ENCODE assay signal across 15 cellular contexts in the genomic region with DNA sequence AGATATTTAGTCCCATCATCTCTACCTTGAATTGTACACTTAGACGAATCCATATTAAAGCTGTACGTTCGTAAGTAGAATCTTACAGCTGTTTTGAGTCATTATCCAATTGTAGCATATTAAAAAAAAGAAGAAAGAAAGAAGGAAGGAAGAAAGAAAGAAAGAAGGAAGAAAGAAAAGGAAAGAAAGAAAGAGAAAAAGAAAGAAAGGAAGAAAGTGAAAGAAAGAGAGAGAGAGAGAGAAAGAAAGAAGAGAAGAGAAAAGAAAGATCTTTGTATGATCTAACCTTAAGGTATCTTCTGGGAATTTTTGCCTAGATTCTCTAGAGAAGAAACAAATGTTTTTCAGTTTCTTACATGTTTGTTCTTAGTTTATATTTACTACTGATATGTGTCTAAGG. TPM values are rescaled to one million over a fixed set of nuclear protein-coding genes. Genes with fewer than 3 reads are reported as not detected.
DNase-seq lines count a peak whose midpoint lies in the region; ATAC-seq and TF ChIP-seq lines count a peak whose summit lies in the region.
"Had no signal": no experiment of that assay in that cellular context is flagged by ENCODE, and none has a peak within 500 bp of the region (broad histone marks: within the 10 kb centered on the region; RNA-seq: fewer than 3 reads in every experiment).

No MANE protein-coding gene starts in this region.

- CTCF ChIA-PET in AG04449 (lab: Yijun Ruan, JAX): interaction anchor here (1.0 to 6.7 kb wide), 11 partner anchors 10 to 202 kb away, joined by 3 to 100 read pairs (median 10); a partner anchor contains a TSS

- H3K4me1 ChIP-seq in sigmoid colon: peaks cover 0 to 34% (median 7%) of the 10 kb centered on the region in 4 donors

- H3K4me3 ChIP-seq in AG04449 (ENCODE audit: low read depth, low read length) (peak overlapping the region; percentile 62), SK-N-MC (peak overlapping the region; percentile 79), fibroblast of pulmonary artery (replicated peaks; ENCODE audit: low read depth, low read length) (peak overlapping the region; percentile 72), sigmoid colon (peak overlapping the region; percentile 18 to 40 (median 37))
- H3K4me3 ChIP-seq: SJCRH30 had no signal

- H3K9ac ChIP-seq in SK-N-MC (ENCODE audit: insufficient read length): peak overlapping the region; percentile 79

- no peak for ATAC-seq in GM19467 (IDR thresholded peaks at IDR 0.05; ENCODE audit: unreplicated experiment)
- ATAC-seq in HG02870 (IDR thresholded peaks at IDR 0.05; ENCODE audit: unreplicated experiment): no peak
- no peak for ATAC-seq in GM18909 (IDR thresholded peaks at IDR 0.05; ENCODE audit: poor library complexity, unreplicated experiment)

- no peak for TF ChIP-seq POLR2A in sigmoid colon (IDR thresholded peaks at IDR 0.05)

- H3K9me3 ChIP-seq in SK-N-MC (ENCODE audit: low read depth, low read length) (no peaks in the 10 kb centered on the region), sigmoid colon (no peaks in the 10 kb centered on the region)
- H3K9me3 ChIP-seq: SJCRH30, spleen had no signal

- TF ChIP-seq EP300 in sigmoid colon (IDR thresholded peaks at IDR 0.05): no peak

- DNase-seq in AG04449 (ENCODE audit: low read depth, low spot score): no peak
- DNase-seq in SK-N-MC (ENCODE audit: low read depth, low spot score): no peak
- no peak for DNase-seq in fibroblast of pulmonary artery (ENCODE audit: low read depth)
- no peak for DNase-seq in sigmoid colon
- no peak for DNase-seq in amniotic stem cell (lab: John Stamatoyannopoulos, UW)
- DNase-seq: AML-193, NCI-H187 treated with DMSO at 0.1 percent for 48 hours, NCI-H774, spleen, WERI-Rb-1 had no signal

- POLR2A ChIA-PET in AG04449 (lab: Yijun Ruan, JAX): interaction anchor here (0.6 to 1.0 kb wide), 3 partner anchors 9 to 169 kb away, joined by 3 to 4 read pairs (median 3); no protein-coding TSS in a partner anchor

- H3K36me3 ChIP-seq in SK-N-MC (ENCODE audit: insufficient read depth, low read length) (peaks cover 10% of the 10 kb centered on the region; the same call in 1 of the 2 replicates), sigmoid colon (no peaks in the 10 kb centered on the region)
- H3K36me3 ChIP-seq: SJCRH30, spleen, WERI-Rb-1 had no signal

- intact Hi-C loops in sigmoid colon (cut with DNase I): no loop called here

- no peaks in the 10 kb centered on the region for H3K27me3 ChIP-seq in sigmoid colon
- H3K27me3 ChIP-seq: SJCRH30, spleen had no signal

- 78 to 85% methylated on average over 3 of the region's 3 CpGs for WGBS in sigmoid colon, 2 donors

- no peak for TF ChIP-seq CTCF in AG04449 (IDR thresholded peaks at IDR 0.05; ENCODE audit: insufficient read depth, low read length, missing control alignments)
- no peak for TF ChIP-seq CTCF in fibroblast of pulmonary artery (IDR thresholded peaks at IDR 0.05; ENCODE audit: low read length, missing control alignments)
- no peak for TF ChIP-seq CTCF in sigmoid colon (IDR thresholded peaks at IDR 0.05)

- peak overlapping the region; percentile 97 for H3K27ac ChIP-seq in SK-N-MC
- peak overlapping the region; percentile 60 to 75 (median 70) for H3K27ac ChIP-seq in sigmoid colon
- H3K27ac ChIP-seq: SJCRH30, spleen, WERI-Rb-1 had no signal

RNA-seq across cellular contexts. Expression of a gene that starts 2.5 kb away (rescaled TPM):
- 1,000 to 10,000 TPM in 3 of 4 donors, 100 to 1,000 TPM in 1; 675 to 1,612 (median 1,535) TPM for total RNA-seq in sigmoid colon
- 100 to 1,000 TPM in 2 of 3 donors, 10 to 100 TPM in 1; 41.2 to 380 (median 180) TPM for polyA plus RNA-seq in sigmoid colon
- polyA plus RNA-seq: IgD-negative memory B cell had no signal
